In genomic region chr11:44179173-44179572, GRCh38 we compare ENCODE assay signal across 27 cellular contexts.
DNase-seq lines count a peak whose midpoint lies in the region; ATAC-seq, FAIRE-seq and TF ChIP-seq lines count a peak whose summit lies in the region.
"Had no signal": no experiment of that assay in that cellular context is flagged by ENCODE, and none has a peak within 500 bp of the region (broad histone marks: within the 10 kb centered on the region; RNA-seq: fewer than 3 reads in every experiment).

No MANE protein-coding gene starts in this region.

- dilution Hi-C loops in keratinocyte (cut with MboI; ENCODE audit: extremely low pct_ligation_motif_present, low sequenced_read_pairs): no loop called here

- H3K27ac ChIP-seq in cardiac muscle cell (peak overlapping the region; percentile 60), keratinocyte (ENCODE audit: control insufficient read depth, insufficient read depth, low read length) (no peak overlapping the region)
- H3K27ac ChIP-seq in effector memory CD4-positive, alpha-beta T cell (ENCODE audit: insufficient read depth, low read length, poor library complexity, severe bottlenecking): no peak overlapping the region
- H3K27ac ChIP-seq: suprapubic skin had no signal

- H3K79me2 ChIP-seq in keratinocyte (ENCODE audit: control insufficient read depth, insufficient read depth, low read length): peaks cover 13% of the 10 kb centered on the region

- TF ChIP-seq CTCF in cardiac muscle cell (IDR thresholded peaks at IDR 0.05; ENCODE audit: low read depth, low read length): no peak
- no peak for TF ChIP-seq CTCF in keratinocyte (optimal IDR thresholded peaks at IDR 0.05 in 1 of 3, IDR thresholded peaks at IDR 0.05 in 1 of 3, conservative IDR thresholded peaks at IDR 0.05 in 1 of 3; ENCODE audit: extremely low read depth in 1 of 3, insufficient read depth in 2 of 3, low read length in 3 of 3)

- no peak overlapping the region for H3K4me3 Mint-ChIP-seq in immature natural killer cell
- H3K4me3 Mint-ChIP-seq: activated T-helper 1 cell treated with anti-CD3 and anti-CD28 coated beads, Interleukin-12 subunit alpha, Interleukin-12 subunit beta, Interleukin-2, Interleukin-4 antibody, amounts not matched to agents 30 ng/mL and 10 ng/mL and 1 ng/mL, durations not matched to agents 14 hours and 24 hours and 36 hours; brain; naive thymus-derived CD4-positive, alpha-beta T cell had no signal

- H3K9me1 ChIP-seq in keratinocyte (ENCODE audit: control insufficient read depth, extremely low read depth, insufficient read depth, low read length): no peaks in the 10 kb centered on the region

- H4K20me1 ChIP-seq in keratinocyte (ENCODE audit: control insufficient read depth, extremely low read depth, insufficient read depth, low read length): no peaks in the 10 kb centered on the region

- DNase-seq in cardiac muscle cell (ENCODE audit: low read depth in 1 of 2, low spot score in 1 of 2) (peak in 1 of 2 donors; percentile 29), left ventricle myocardium superior (no peak), adipocyte (ENCODE audit: low read depth) (peak; percentile 43), keratinocyte (ENCODE audit: low read depth, low spot score) (no peak), NCI-H2107 (lab: John Stamatoyannopoulos, UW) (no peak), immature natural killer cell (no peak), left colon (no peak)
- DNase-seq in effector memory CD4-positive, alpha-beta T cell: no peak
- DNase-seq: 8988T; cortex of kidney; DMS153; GDM1; hippocampal formation; islet precursor cell; naive thymus-derived CD4-positive, alpha-beta T cell; NCI-H1092 treated with DMSO at 0.1 percent for 48 hours; NCI-H2081 treated with DMSO at 0.1 percent for 48 hours; NCI-H510A; SW 1271 had no signal

- no peak overlapping the region for H3K27ac Mint-ChIP-seq in immature natural killer cell
- H3K27ac Mint-ChIP-seq: activated naive CD4-positive, alpha-beta T cell treated with anti-CD3 and anti-CD28 coated beads, Interleukin-2, amount 50 U/mL, for 72 hours; activated T-helper 1 cell treated with anti-CD3 and anti-CD28 coated beads, Interleukin-12 subunit alpha, Interleukin-12 subunit beta, Interleukin-2, Interleukin-4 antibody, amounts not matched to agents 30 ng/mL and 10 ng/mL and 1 ng/mL, durations not matched to agents 14 hours and 24 hours and 36 hours had no signal

- H3K4me3 ChIP-seq in cardiac muscle cell: no peak overlapping the region
- H3K4me3 ChIP-seq in adipocyte (ENCODE audit: low read length): no peak overlapping the region
- no peak overlapping the region for H3K4me3 ChIP-seq in keratinocyte (ENCODE audit: control insufficient read depth in 2 of 3, extremely low read depth in 1 of 3, insufficient read depth in 2 of 3, low read depth in 1 of 3, low read length in 3 of 3)
- no peak overlapping the region for H3K4me3 ChIP-seq in effector memory CD4-positive, alpha-beta T cell (ENCODE audit: insufficient read depth, low read depth, low read length, poor library complexity, severe bottlenecking)
- H3K4me3 ChIP-seq: suprapubic skin had no signal

- ATAC-seq in left ventricle myocardium superior (no peak), left colon (no peak)
- ATAC-seq: activated naive CD4-positive, alpha-beta T cell treated with anti-CD3 and anti-CD28 coated beads, Interleukin-2, amount 50 U/mL, for 72 hours; naive thymus-derived CD4-positive, alpha-beta T cell had no signal

- H3K9me3 ChIP-seq in cardiac muscle cell (ENCODE audit: low read depth) (no peaks in the 10 kb centered on the region), adipocyte (ENCODE audit: control insufficient read depth, low read length) (no peaks in the 10 kb centered on the region), keratinocyte (ENCODE audit: control insufficient read depth, low read depth, low read length) (no peaks in the 10 kb centered on the region)
- H3K9me3 ChIP-seq in effector memory CD4-positive, alpha-beta T cell (ENCODE audit: control insufficient read depth, low read length): no peaks in the 10 kb centered on the region
- H3K9me3 ChIP-seq: suprapubic skin had no signal

- no peaks in the 10 kb centered on the region for H3K36me3 ChIP-seq in cardiac muscle cell
- no peaks in the 10 kb centered on the region for H3K36me3 ChIP-seq in adipocyte (ENCODE audit: control insufficient read depth, insufficient read depth, low read length, severe bottlenecking)
- no peaks in the 10 kb centered on the region for H3K36me3 ChIP-seq in keratinocyte (ENCODE audit: control insufficient read depth in 2 of 2, extremely low read depth in 1 of 2, insufficient read depth in 2 of 2, low read length in 2 of 2)
- no peaks in the 10 kb centered on the region for H3K36me3 ChIP-seq in effector memory CD4-positive, alpha-beta T cell (ENCODE audit: control insufficient read depth, insufficient read depth, low read length)
- H3K36me3 ChIP-seq: suprapubic skin had no signal

- no peaks in the 10 kb centered on the region for H3K9me3 Mint-ChIP-seq in immature natural killer cell
- H3K9me3 Mint-ChIP-seq: activated naive CD4-positive, alpha-beta T cell treated with anti-CD3 and anti-CD28 coated beads, Interleukin-2, amount 50 U/mL, for 72 hours; activated T-helper 1 cell treated with anti-CD3 and anti-CD28 coated beads, Interleukin-12 subunit alpha, Interleukin-12 subunit beta, Interleukin-2, Interleukin-4 antibody, amounts not matched to agents 30 ng/mL and 10 ng/mL and 1 ng/mL, durations not matched to agents 14 hours and 24 hours and 36 hours; naive thymus-derived CD4-positive, alpha-beta T cell had no signal

- H3K9ac ChIP-seq in adipocyte (ENCODE audit: low read length) (no peak overlapping the region), keratinocyte (ENCODE audit: control insufficient read depth, extremely low read depth, insufficient read depth, low read length) (no peak overlapping the region)

- H3K36me3 Mint-ChIP-seq in immature natural killer cell: peaks cover 0 to 11% (median 11%) of the 10 kb centered on the region in 3 donors

- intact Hi-C loops in left ventricle myocardium superior (cut with micrococcal nuclease): no loop called here
- intact Hi-C loops in left colon (cut with DNase I, micrococcal nuclease): no loop called here

- H3K4me1 Mint-ChIP-seq in immature natural killer cell: peaks cover 3 to 14% of the 10 kb centered on the region in 2 donors

- H3K27me3 ChIP-seq in cardiac muscle cell (no peaks in the 10 kb centered on the region), adipocyte (replicated peaks; ENCODE audit: control insufficient read depth, insufficient read depth, low read length) (no peaks in the 10 kb centered on the region), keratinocyte (ENCODE audit: control insufficient read depth, extremely low read depth, insufficient read depth, low read length) (no peaks in the 10 kb centered on the region)
- H3K27me3 ChIP-seq in effector memory CD4-positive, alpha-beta T cell (replicated peaks; ENCODE audit: control insufficient read depth, insufficient read depth, low read length, poor library complexity, severe bottlenecking): no peaks in the 10 kb centered on the region
- H3K27me3 ChIP-seq: suprapubic skin had no signal

- peaks cover 24% of the 10 kb centered on the region for H3K4me1 ChIP-seq in cardiac muscle cell (ENCODE audit: low read depth)
- H3K4me1 ChIP-seq in adipocyte (ENCODE audit: control insufficient read depth, insufficient read depth, low read length): peaks cover 32% of the 10 kb centered on the region
- H3K4me1 ChIP-seq in keratinocyte (ENCODE audit: control insufficient read depth, extremely low read depth, insufficient read depth, low read length): no peaks in the 10 kb centered on the region
- H3K4me1 ChIP-seq in effector memory CD4-positive, alpha-beta T cell (ENCODE audit: control insufficient read depth, insufficient read depth, low read length, poor library complexity, severe bottlenecking): no peaks in the 10 kb centered on the region
- H3K4me1 ChIP-seq: suprapubic skin had no signal

- H3K4me2 ChIP-seq in keratinocyte (ENCODE audit: control insufficient read depth, extremely low read depth, insufficient read depth, low read depth, low read length): no peak overlapping the region

- peak; percentile 17 for FAIRE-seq in keratinocyte (lab: Jason Lieb, UNC)
- FAIRE-seq: endometrium, frontal cortex, GM12891, urothelium cell line had no signal

- H3K27me3 Mint-ChIP-seq in immature natural killer cell (ENCODE audit: low read depth in 3 of 3): no peaks in the 10 kb centered on the region
- H3K27me3 Mint-ChIP-seq: naive thymus-derived CD4-positive, alpha-beta T cell had no signal

- no peak overlapping the region for H2AFZ ChIP-seq in keratinocyte (ENCODE audit: control insufficient read depth, low read length)
